ENCODE assay signal across 1 cellular context in the genomic region with DNA sequence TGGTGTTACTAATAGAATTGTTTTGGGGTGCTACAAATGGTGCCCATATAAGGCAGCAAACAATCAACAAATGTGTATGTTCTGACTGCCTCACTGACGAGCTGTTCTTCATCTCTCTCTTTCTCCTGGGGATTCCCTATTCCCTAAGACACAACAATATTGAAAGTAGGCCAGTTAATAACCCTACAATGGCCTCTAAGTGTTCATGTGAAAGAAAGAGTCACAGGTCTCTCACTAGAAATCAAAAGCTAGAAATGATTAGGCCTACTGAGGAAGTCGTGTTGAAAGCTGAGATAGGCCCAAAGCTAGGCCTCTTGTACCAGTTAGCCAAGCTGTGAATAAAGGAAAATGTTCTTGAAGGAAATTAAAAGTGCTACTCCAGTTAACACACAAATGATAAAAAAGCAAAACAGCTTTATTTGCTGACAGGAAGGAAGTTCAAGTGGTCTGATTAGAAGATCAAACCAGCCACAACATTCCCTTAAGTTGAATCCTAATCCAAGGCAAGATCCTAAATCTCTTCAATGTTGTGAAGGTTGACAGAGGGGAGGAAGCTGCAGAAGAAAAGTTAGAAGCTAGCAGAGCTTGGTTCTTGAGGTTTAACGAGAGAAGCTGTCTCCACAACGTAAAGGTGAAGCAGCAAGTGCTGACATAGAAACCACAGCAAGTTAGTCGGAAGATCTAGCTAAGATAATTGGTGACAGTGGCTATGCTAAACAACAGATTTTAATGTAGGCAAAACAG.
TF ChIP-seq lines count a peak whose summit lies in the region.

No MANE protein-coding gene starts in this region.

TF ChIP-seq in GM12878, 131 proteins besides CTCF, POLR2A, EP300 and RAD21 (continued from another document and continues in another):
- TF ChIP-seq, protein P1, sequence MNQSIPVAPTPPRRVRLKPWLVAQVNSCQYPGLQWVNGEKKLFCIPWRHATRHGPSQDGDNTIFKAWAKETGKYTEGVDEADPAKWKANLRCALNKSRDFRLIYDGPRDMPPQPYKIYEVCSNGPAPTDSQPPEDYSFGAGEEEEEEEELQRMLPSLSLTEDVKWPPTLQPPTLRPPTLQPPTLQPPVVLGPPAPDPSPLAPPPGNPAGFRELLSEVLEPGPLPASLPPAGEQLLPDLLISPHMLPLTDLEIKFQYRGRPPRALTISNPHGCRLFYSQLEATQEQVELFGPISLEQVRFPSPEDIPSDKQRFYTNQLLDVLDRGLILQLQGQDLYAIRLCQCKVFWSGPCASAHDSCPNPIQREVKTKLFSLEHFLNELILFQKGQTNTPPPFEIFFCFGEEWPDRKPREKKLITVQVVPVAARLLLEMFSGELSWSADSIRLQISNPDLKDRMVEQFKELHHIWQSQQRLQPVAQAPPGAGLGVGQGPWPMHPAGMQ (IDR thresholded peaks at IDR 0.05; ENCODE audit: borderline replicate concordance), result no peak
- TF ChIP-seq MTA3 (IDR thresholded peaks at IDR 0.05; ENCODE audit: borderline replicate concordance, low read length) (peak; percentile 40; the same call in 1 of the 2 replicates), NRF1 (conservative IDR thresholded peaks at IDR 0.05; ENCODE audit: low read depth, low read length) (no peak), NFIC (IDR thresholded peaks at IDR 0.05; ENCODE audit: low read depth, low read length) (peak; percentile 85), ESRRA (IDR thresholded peaks at IDR 0.05; ENCODE audit: low read length) (no peak), TCF3 (IDR thresholded peaks at IDR 0.05; ENCODE audit: borderline replicate concordance, insufficient read depth, low read depth, low read length) (no peak), DPF2 (IDR thresholded peaks at IDR 0.05) (no peak), ZNF622 (IDR thresholded peaks at IDR 0.05) (no peak), NR2C1 (IDR thresholded peaks at IDR 0.05) (no peak), SPI1 (IDR thresholded peaks at IDR 0.05; ENCODE audit: borderline replicate concordance, insufficient read depth, low read depth, low read length) (peak; percentile 43; the same call in 1 of the 2 replicates), FOXM1 (IDR thresholded peaks at IDR 0.05; ENCODE audit: low read depth, low read length) (0 out of 2 replicates have a peak, but pooled peaks have one; percentile 51), MEF2B (IDR thresholded peaks at IDR 0.05; ENCODE audit: partially characterized antibody, poor library complexity, severe bottlenecking) (peak; percentile 64), KAT2A (conservative IDR thresholded peaks at IDR 0.05; ENCODE audit: control insufficient read depth, low read depth, low read length) (no peak), YY1 (IDR thresholded peaks at IDR 0.05; ENCODE audit: low read depth, low read length) (no peak), NFYA (IDR thresholded peaks at IDR 0.05; ENCODE audit: borderline replicate concordance, low read depth, low read length) (no peak), PML (IDR thresholded peaks at IDR 0.05; ENCODE audit: low read length) (no peak), IKZF1 (conservative IDR thresholded peaks at IDR 0.05) (peak; percentile 40; the same call in 1 of the 2 replicates), ZNF24 (IDR thresholded peaks at IDR 0.05) (no peak), PAX5 (IDR thresholded peaks at IDR 0.05; ENCODE audit: borderline replicate concordance, low read depth, low read length) (no peak), MEF2A (IDR thresholded peaks at IDR 0.05; ENCODE audit: insufficient read depth, low read depth, low read length) (0 out of 2 replicates have a peak, but pooled peaks have one; percentile 38), HDGF (IDR thresholded peaks at IDR 0.05) (no peak), RFX5 (IDR thresholded peaks at IDR 0.05; ENCODE audit: low read depth, low read length) (no peak), RUNX3 (IDR thresholded peaks at IDR 0.05; ENCODE audit: low read length) (peak; percentile 25; the same call in 1 of the 2 replicates), STAT3 (IDR thresholded peaks at IDR 0.05; ENCODE audit: low read depth, low read length) (0 out of 2 replicates have a peak, but pooled peaks have one; percentile 60), NR2F1 (conservative IDR thresholded peaks at IDR 0.05) (no peak), NBN (IDR thresholded peaks at IDR 0.05) (peak; percentile 57), CREM (IDR thresholded peaks at IDR 0.05; ENCODE audit: low read depth) (0 out of 2 replicates have a peak, but pooled peaks have one; percentile 15), SIX5 (IDR thresholded peaks at IDR 0.05; ENCODE audit: low read depth, low read length, severe bottlenecking) (no peak), ZNF384 (IDR thresholded peaks at IDR 0.05; ENCODE audit: borderline replicate concordance, low read depth, low read length) (no peak), TAF1 (IDR thresholded peaks at IDR 0.05; ENCODE audit: borderline replicate concordance, low read depth, low read length) (no peak), CHD4 (IDR thresholded peaks at IDR 0.05) (no peak), IRF4 (IDR thresholded peaks at IDR 0.05; ENCODE audit: low read depth, low read length) (peak; percentile 80; the same call in 1 of the 2 replicates), CREB1 (IDR thresholded peaks at IDR 0.05; ENCODE audit: low read depth) (peak; percentile 36; the same call in 1 of the 2 replicates), SUPT20H (IDR thresholded peaks at IDR 0.05; ENCODE audit: borderline replicate concordance, control insufficient read depth, low read depth, low read length) (no peak)
- TF ChIP-seq, protein P2, sequence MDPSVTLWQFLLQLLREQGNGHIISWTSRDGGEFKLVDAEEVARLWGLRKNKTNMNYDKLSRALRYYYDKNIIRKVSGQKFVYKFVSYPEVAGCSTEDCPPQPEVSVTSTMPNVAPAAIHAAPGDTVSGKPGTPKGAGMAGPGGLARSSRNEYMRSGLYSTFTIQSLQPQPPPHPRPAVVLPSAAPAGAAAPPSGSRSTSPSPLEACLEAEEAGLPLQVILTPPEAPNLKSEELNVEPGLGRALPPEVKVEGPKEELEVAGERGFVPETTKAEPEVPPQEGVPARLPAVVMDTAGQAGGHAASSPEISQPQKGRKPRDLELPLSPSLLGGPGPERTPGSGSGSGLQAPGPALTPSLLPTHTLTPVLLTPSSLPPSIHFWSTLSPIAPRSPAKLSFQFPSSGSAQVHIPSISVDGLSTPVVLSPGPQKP (IDR thresholded peaks at IDR 0.05; ENCODE audit: low read depth, low read length), result no peak
- TF ChIP-seq, protein P3, sequence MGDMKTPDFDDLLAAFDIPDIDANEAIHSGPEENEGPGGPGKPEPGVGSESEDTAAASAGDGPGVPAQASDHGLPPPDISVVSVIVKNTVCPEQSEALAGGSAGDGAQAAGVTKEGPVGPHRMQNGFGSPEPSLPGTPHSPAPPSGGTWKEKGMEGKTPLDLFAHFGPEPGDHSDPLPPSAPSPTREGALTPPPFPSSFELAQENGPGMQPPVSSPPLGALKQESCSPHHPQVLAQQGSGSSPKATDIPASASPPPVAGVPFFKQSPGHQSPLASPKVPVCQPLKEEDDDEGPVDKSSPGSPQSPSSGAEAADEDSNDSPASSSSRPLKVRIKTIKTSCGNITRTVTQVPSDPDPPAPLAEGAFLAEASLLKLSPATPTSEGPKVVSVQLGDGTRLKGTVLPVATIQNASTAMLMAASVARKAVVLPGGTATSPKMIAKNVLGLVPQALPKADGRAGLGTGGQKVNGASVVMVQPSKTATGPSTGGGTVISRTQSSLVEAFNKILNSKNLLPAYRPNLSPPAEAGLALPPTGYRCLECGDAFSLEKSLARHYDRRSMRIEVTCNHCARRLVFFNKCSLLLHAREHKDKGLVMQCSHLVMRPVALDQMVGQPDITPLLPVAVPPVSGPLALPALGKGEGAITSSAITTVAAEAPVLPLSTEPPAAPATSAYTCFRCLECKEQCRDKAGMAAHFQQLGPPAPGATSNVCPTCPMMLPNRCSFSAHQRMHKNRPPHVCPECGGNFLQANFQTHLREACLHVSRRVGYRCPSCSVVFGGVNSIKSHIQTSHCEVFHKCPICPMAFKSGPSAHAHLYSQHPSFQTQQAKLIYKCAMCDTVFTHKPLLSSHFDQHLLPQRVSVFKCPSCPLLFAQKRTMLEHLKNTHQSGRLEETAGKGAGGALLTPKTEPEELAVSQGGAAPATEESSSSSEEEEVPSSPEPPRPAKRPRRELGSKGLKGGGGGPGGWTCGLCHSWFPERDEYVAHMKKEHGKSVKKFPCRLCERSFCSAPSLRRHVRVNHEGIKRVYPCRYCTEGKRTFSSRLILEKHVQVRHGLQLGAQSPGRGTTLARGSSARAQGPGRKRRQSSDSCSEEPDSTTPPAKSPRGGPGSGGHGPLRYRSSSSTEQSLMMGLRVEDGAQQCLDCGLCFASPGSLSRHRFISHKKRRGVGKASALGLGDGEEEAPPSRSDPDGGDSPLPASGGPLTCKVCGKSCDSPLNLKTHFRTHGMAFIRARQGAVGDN (IDR thresholded peaks at IDR 0.05), result peak; percentile 92
- TF ChIP-seq, protein P4, sequence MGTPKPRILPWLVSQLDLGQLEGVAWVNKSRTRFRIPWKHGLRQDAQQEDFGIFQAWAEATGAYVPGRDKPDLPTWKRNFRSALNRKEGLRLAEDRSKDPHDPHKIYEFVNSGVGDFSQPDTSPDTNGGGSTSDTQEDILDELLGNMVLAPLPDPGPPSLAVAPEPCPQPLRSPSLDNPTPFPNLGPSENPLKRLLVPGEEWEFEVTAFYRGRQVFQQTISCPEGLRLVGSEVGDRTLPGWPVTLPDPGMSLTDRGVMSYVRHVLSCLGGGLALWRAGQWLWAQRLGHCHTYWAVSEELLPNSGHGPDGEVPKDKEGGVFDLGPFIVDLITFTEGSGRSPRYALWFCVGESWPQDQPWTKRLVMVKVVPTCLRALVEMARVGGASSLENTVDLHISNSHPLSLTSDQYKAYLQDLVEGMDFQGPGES (IDR thresholded peaks at IDR 0.05), result no peak
- TF ChIP-seq, protein P5, sequence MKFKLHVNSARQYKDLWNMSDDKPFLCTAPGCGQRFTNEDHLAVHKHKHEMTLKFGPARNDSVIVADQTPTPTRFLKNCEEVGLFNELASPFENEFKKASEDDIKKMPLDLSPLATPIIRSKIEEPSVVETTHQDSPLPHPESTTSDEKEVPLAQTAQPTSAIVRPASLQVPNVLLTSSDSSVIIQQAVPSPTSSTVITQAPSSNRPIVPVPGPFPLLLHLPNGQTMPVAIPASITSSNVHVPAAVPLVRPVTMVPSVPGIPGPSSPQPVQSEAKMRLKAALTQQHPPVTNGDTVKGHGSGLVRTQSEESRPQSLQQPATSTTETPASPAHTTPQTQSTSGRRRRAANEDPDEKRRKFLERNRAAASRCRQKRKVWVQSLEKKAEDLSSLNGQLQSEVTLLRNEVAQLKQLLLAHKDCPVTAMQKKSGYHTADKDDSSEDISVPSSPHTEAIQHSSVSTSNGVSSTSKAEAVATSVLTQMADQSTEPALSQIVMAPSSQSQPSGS (IDR thresholded peaks at IDR 0.05; ENCODE audit: low read length), result peak; percentile 51; the same call in 1 of the 2 replicates
- TF ChIP-seq, protein P6, sequence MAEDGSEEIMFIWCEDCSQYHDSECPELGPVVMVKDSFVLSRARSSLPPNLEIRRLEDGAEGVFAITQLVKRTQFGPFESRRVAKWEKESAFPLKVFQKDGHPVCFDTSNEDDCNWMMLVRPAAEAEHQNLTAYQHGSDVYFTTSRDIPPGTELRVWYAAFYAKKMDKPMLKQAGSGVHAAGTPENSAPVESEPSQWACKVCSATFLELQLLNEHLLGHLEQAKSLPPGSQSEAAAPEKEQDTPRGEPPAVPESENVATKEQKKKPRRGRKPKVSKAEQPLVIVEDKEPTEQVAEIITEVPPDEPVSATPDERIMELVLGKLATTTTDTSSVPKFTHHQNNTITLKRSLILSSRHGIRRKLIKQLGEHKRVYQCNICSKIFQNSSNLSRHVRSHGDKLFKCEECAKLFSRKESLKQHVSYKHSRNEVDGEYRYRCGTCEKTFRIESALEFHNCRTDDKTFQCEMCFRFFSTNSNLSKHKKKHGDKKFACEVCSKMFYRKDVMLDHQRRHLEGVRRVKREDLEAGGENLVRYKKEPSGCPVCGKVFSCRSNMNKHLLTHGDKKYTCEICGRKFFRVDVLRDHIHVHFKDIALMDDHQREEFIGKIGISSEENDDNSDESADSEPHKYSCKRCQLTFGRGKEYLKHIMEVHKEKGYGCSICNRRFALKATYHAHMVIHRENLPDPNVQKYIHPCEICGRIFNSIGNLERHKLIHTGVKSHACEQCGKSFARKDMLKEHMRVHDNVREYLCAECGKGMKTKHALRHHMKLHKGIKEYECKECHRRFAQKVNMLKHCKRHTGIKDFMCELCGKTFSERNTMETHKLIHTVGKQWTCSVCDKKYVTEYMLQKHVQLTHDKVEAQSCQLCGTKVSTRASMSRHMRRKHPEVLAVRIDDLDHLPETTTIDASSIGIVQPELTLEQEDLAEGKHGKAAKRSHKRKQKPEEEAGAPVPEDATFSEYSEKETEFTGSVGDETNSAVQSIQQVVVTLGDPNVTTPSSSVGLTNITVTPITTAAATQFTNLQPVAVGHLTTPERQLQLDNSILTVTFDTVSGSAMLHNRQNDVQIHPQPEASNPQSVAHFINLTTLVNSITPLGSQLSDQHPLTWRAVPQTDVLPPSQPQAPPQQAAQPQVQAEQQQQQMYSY (CRISPR knock-in tag; IDR thresholded peaks at IDR 0.05), result no peak
- TF ChIP-seq, protein P7, sequence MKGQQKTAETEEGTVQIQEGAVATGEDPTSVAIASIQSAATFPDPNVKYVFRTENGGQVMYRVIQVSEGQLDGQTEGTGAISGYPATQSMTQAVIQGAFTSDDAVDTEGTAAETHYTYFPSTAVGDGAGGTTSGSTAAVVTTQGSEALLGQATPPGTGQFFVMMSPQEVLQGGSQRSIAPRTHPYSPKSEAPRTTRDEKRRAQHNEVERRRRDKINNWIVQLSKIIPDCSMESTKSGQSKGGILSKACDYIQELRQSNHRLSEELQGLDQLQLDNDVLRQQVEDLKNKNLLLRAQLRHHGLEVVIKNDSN (IDR thresholded peaks at IDR 0.05; ENCODE audit: borderline replicate concordance, extremely low read length, insufficient read depth, low read depth, low read length), result no peak
- TF ChIP-seq, protein P8, sequence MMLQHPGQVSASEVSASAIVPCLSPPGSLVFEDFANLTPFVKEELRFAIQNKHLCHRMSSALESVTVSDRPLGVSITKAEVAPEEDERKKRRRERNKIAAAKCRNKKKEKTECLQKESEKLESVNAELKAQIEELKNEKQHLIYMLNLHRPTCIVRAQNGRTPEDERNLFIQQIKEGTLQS (IDR thresholded peaks at IDR 0.05; ENCODE audit: borderline replicate concordance, extremely low read depth, low read depth, low read length), result no peak
- TF ChIP-seq, protein P9, sequence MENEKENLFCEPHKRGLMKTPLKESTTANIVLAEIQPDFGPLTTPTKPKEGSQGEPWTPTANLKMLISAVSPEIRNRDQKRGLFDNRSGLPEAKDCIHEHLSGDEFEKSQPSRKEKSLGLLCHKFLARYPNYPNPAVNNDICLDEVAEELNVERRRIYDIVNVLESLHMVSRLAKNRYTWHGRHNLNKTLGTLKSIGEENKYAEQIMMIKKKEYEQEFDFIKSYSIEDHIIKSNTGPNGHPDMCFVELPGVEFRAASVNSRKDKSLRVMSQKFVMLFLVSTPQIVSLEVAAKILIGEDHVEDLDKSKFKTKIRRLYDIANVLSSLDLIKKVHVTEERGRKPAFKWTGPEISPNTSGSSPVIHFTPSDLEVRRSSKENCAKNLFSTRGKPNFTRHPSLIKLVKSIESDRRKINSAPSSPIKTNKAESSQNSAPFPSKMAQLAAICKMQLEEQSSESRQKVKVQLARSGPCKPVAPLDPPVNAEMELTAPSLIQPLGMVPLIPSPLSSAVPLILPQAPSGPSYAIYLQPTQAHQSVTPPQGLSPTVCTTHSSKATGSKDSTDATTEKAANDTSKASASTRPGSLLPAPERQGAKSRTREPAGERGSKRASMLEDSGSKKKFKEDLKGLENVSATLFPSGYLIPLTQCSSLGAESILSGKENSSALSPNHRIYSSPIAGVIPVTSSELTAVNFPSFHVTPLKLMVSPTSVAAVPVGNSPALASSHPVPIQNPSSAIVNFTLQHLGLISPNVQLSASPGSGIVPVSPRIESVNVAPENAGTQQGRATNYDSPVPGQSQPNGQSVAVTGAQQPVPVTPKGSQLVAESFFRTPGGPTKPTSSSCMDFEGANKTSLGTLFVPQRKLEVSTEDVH (IDR thresholded peaks at IDR 0.05; ENCODE audit: low read depth, partially characterized antibody), result no peak
